ENCODE assay signal across 8 cellular contexts in the genomic region with DNA sequence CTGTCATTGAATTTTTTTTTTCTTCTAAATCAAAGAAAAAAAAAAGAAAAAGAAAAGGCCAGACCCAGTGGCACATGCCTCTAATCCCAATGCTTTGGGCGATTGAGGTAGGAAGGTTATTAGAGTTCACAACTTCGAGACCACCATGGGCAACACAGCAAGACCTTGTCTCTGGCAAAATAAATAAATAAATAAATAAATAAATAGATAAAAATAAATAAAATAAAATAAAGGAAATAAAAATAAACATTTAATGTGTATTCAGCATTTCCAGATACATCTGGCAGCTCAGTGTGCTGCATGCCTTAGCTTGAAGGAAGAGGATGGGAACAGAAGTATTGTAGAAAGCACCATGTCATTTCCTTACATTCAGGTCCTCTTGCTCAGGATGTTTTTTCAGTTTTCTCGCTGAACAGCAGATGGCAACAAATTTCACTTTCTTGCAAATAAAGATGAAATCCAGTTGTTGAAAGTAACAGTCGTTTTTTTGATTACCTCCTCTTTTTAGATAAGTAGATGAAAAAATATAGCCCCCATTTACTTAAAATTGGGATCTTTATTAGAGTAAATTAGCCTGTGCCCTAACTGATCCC. TPM values are rescaled to one million over a fixed set of nuclear protein-coding genes. Genes with fewer than 3 reads are reported as not detected.
DNase-seq lines count a peak whose midpoint lies in the region; ATAC-seq and TF ChIP-seq lines count a peak whose summit lies in the region.

No MANE protein-coding gene starts in this region.

- TF ChIP-seq CTCF in fibroblast of mammary gland (conservative IDR thresholded peaks at IDR 0.05; ENCODE audit: control insufficient read depth, insufficient read depth, low read depth, low read length): peak; percentile 45

- DNase-seq in NCI-H510A treated with DMSO at 0.1 percent for 48 hours (lab: John Stamatoyannopoulos, UW): peak; percentile 39
- DNase-seq in NCI-H510A (lab: John Stamatoyannopoulos, UW): no peak
- peak; percentile 67 for DNase-seq in LHCN-M2 (ENCODE audit: low read depth)
- peak; percentile 76 for DNase-seq in SK-MEL-5 (ENCODE audit: low read depth, low spot score)
- DNase-seq in fibroblast of mammary gland (ENCODE audit: low read depth): peak; percentile 75
- DNase-seq in putamen (ENCODE audit: low spot score): peak; percentile 67
- no peak for DNase-seq in H7

- H3K27me3 ChIP-seq in H7 (ENCODE audit: control insufficient read depth, insufficient read depth, low read length): no peaks in the 10 kb centered on the region

- no peaks in the 10 kb centered on the region for H3K36me3 ChIP-seq in H7 (replicated peaks; ENCODE audit: control insufficient read depth, insufficient read depth, low read length)

- in situ Hi-C loops in SK-MEL-5 (cut with HindIII; ENCODE audit: low pct_unique_long_range_greater_than_20kb, low sequenced_read_pairs): no loop called here

- ATAC-seq in GM21786 (IDR thresholded peaks at IDR 0.05; ENCODE audit: unreplicated experiment): no peak

- no peak overlapping the region for H3K4me3 ChIP-seq in fibroblast of mammary gland (ENCODE audit: control insufficient read depth, low read depth, low read length)
- H3K4me3 ChIP-seq in H7 (ENCODE audit: insufficient read depth, low read depth, low read length): no peak overlapping the region

RNA-seq across cellular contexts. Expression of a gene that starts 25.7 kb away (rescaled TPM):
- total RNA-seq in LHCN-M2 (2014; rRNA removed): 1.7 and 5.3 TPM in 2 replicates
- 1.8 TPM for polyA plus RNA-seq in LHCN-M2 (2012)
- total RNA-seq in SK-MEL-5 (2014; rRNA removed; shearing (Covaris generic)): 8.3 and 10.9 TPM in 2 replicates
- 54.5 and 57.1 TPM in 2 replicates for polyA plus RNA-seq in SK-MEL-5 (2015; cell fraction: cytosol; rRNA removed)
- polyA plus RNA-seq in SK-MEL-5 (2015; cell fraction: nucleus; rRNA removed): 29.3 and 38.5 TPM in 2 replicates
- total RNA-seq in H7 (2014; rRNA removed; shearing (Covaris generic)): 0.17 and 0.26 TPM in 2 replicates

Comparison
In these comparisons a context has a peak if more than half of its experiments do, and no peak if none do; other contexts are left out.
1. DNase-seq: peak in NCI-H510A treated with DMSO at 0.1 percent for 48 hours (single experiment), LHCN-M2 (single experiment), SK-MEL-5 (single experiment), fibroblast of mammary gland (single experiment) and putamen (single experiment); none in NCI-H510A (single experiment) and H7 (single experiment).